In the genomic region with DNA sequence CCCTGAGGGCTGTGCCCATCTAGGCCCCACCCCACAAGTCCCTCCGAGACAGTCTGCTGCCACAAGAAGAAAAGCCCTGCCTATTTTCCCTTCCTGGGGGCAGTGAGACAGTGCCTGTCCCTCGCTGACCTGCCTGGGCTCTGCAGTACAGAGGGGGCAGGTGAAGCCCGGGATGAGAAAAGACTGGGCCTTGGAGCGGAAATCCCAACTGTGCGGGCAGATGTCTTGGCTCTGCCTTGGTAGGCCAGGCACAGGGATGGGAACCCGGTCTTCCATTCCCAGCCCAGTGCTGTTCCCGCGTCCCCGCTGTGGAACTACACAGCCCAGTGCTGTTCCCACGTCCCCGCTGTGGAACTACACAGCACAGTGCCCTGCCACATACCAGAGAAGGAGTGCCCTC, we compare ENCODE assay signal across 20 cellular contexts. TPM values are rescaled to one million over a fixed set of nuclear protein-coding genes. Genes with fewer than 3 reads are reported as not detected.
DNase-seq lines count a peak whose midpoint lies in the region; ATAC-seq and TF ChIP-seq lines count a peak whose summit lies in the region.
"Had no signal": no experiment of that assay in that cellular context is flagged by ENCODE, and none has a peak within 500 bp of the region (broad histone marks: within the 10 kb centered on the region; RNA-seq: fewer than 3 reads in every experiment).

No MANE protein-coding gene starts in this region.

- H2BK20ac ChIP-seq in IMR-90 (ENCODE audit: low read depth, low read length): no peak overlapping the region

- dilution Hi-C loops in IMR-90 (cut with HindIII; ENCODE audit: low sequenced_read_pairs, unreplicated experiment): no loop called here

- H3F3A ChIP-seq in neural progenitor cell (ENCODE audit: low read depth): no peaks in the 10 kb centered on the region

- no peaks in the 10 kb centered on the region for H3K9me1 ChIP-seq in IMR-90 (ENCODE audit: insufficient read depth, low read length)

- H3K14ac ChIP-seq in IMR-90 (replicated peaks; ENCODE audit: low read depth, low read length) (no peak overlapping the region), neuronal stem cell (ENCODE audit: low read length) (no peak overlapping the region)

- no peak for TF ChIP-seq RAD21 in IMR-90 (IDR thresholded peaks at IDR 0.05; ENCODE audit: low read length)

- BruUV-seq in IMR-90 (replicated peaks; lab: Mats Ljungman, UMichigan): no TSS peak

- H3K4me3 ChIP-seq in BLaER1 (no peak overlapping the region), IMR-90 (ENCODE audit: insufficient read depth, low read depth, low read length) (no peak overlapping the region), neuronal stem cell (ENCODE audit: low read length in 2 of 2) (no peak overlapping the region), ascending aorta (no peak overlapping the region), neural progenitor cell (no peak overlapping the region)
- H3K4me3 ChIP-seq: A549; BLaER1 treated with 17β-estradiol and CSF1 and Interleukin-3, amounts not matched to agents 10 nM and 100 nM; GM12878 had no signal

- in situ Hi-C loops in IMR-90 (cut with MboI; ENCODE audit: low sequenced_read_pairs): no loop called here

- H3K4me2 ChIP-seq in BLaER1 (no peak overlapping the region), IMR-90 (ENCODE audit: low read depth, low read length) (no peak overlapping the region), neuronal stem cell (ENCODE audit: insufficient read depth, low read length, poor library complexity, severe bottlenecking) (no peak overlapping the region), neural progenitor cell (no peak overlapping the region)
- H3K4me2 ChIP-seq: A549 had no signal

- no peak overlapping the region for H2AK9ac ChIP-seq in IMR-90 (replicated peaks; ENCODE audit: low read depth, low read length, poor library complexity)

- no peaks in the 10 kb centered on the region for H3K4me1 Mint-ChIP-seq in neural progenitor cell

- CTCF ChIA-PET in IMR-90 (lab: Yijun Ruan, JAX): no interaction called here

- no peak overlapping the region for H2BK15ac ChIP-seq in IMR-90 (ENCODE audit: low read depth, low read length)
- no peak overlapping the region for H2BK15ac ChIP-seq in neuronal stem cell (ENCODE audit: low read length)

- no peak overlapping the region for H2BK5ac ChIP-seq in IMR-90 (ENCODE audit: low read depth, low read length, poor library complexity, severe bottlenecking)
- H2BK5ac ChIP-seq in neuronal stem cell (ENCODE audit: low read length): peak overlapping the region; percentile 39

- H3K18ac ChIP-seq in IMR-90 (ENCODE audit: low read depth, low read length) (no peak overlapping the region), neuronal stem cell (ENCODE audit: low read length) (no peak overlapping the region)

- H3K23ac ChIP-seq in IMR-90 (ENCODE audit: low read depth, low read length) (no peak overlapping the region), neuronal stem cell (ENCODE audit: low read depth, low read length, poor library complexity) (no peak overlapping the region)

- H3K4ac ChIP-seq in IMR-90 (ENCODE audit: low read depth, low read length): no peak overlapping the region
- H3K4ac ChIP-seq in neuronal stem cell (ENCODE audit: low read length): no peak overlapping the region

- H2AK5ac ChIP-seq in IMR-90 (ENCODE audit: low read depth, low read length) (no peak overlapping the region), neuronal stem cell (ENCODE audit: low read depth, low read length) (no peak overlapping the region)

- no peaks in the 10 kb centered on the region for H3K79me2 ChIP-seq in neural progenitor cell (ENCODE audit: low read depth)

- H3K79me1 ChIP-seq in IMR-90 (ENCODE audit: low read depth in 1 of 2, low read length in 2 of 2): peaks cover 4 to 11% of the 10 kb centered on the region in 2 experiments; a peak in 2 of 4 replicates
- H3K79me1 ChIP-seq in neuronal stem cell (ENCODE audit: low read depth, low read length): peaks cover 5% of the 10 kb centered on the region

- POLR2A ChIA-PET in IMR-90 (lab: Charles Lee; ENCODE audit: unreplicated experiment): no interaction called here

- H4K20me1 ChIP-seq in BLaER1 (no peaks in the 10 kb centered on the region), IMR-90 (ENCODE audit: insufficient read depth, low read length) (peaks cover 8% of the 10 kb centered on the region), neural progenitor cell (ENCODE audit: low read depth) (no peaks in the 10 kb centered on the region)

- peak overlapping the region; percentile 32 for H2AFZ ChIP-seq in IMR-90 (replicated peaks; ENCODE audit: low read length, poor library complexity)
- no peak overlapping the region for H2AFZ ChIP-seq in neuronal stem cell (ENCODE audit: low read length)
- H2AFZ ChIP-seq in neural progenitor cell (replicated peaks): no peak overlapping the region

- no peak for TF ChIP-seq CTCF in IMR-90 (conservative IDR thresholded peaks at IDR 0.05; ENCODE audit: low read depth, low read length)
- TF ChIP-seq CTCF in ascending aorta (IDR thresholded peaks at IDR 0.05): no peak
- TF ChIP-seq CTCF in neural progenitor cell (IDR thresholded peaks at IDR 0.05): no peak

- ATAC-seq in IMR-90 (ENCODE audit: low read depth): no peak
- ATAC-seq: A549; CD8-positive, alpha-beta T cell; GM12878 had no signal

- no peak for TF ChIP-seq POLR2A in IMR-90 (IDR thresholded peaks at IDR 0.05; ENCODE audit: low read depth, low read length)

- DNase-seq in IMR-90: no peak
- peak; percentile 93 for DNase-seq in cerebellar cortex (ENCODE audit: low spot score)
- DNase-seq in neuronal stem cell (ENCODE audit: low spot score): no peak
- no peak for DNase-seq in ascending aorta (ENCODE audit: low spot score in 2 of 2)
- DNase-seq in neural progenitor cell (ENCODE audit: low spot score): no peak
- DNase-seq in NCI-H2171 (lab: John Stamatoyannopoulos, UW): no peak
- DNase-seq: BE2C; Caco-2; Calu3; CD4-positive, alpha-beta T cell; CD8-positive, alpha-beta T cell; DMS79 treated with DMSO at 0.1 percent for 48 hours; GDM1 had no signal

- H3K9me3 ChIP-seq in BLaER1 (no peaks in the 10 kb centered on the region), IMR-90 (ENCODE audit: control insufficient read depth, insufficient read depth, low read length) (no peaks in the 10 kb centered on the region), neuronal stem cell (replicated peaks in 1 of 2; ENCODE audit: control insufficient read depth in 2 of 2, insufficient read depth in 1 of 2, low read depth in 1 of 2, low read length in 2 of 2) (peaks cover 0 to 1% of the 10 kb centered on the region in 2 donors), ascending aorta (no peaks in the 10 kb centered on the region), neural progenitor cell (ENCODE audit: low read depth) (no peaks in the 10 kb centered on the region)
- H3K9me3 ChIP-seq: A549; BE2C; BLaER1 treated with 17β-estradiol and CSF1 and Interleukin-3, amounts not matched to agents 10 nM and 100 nM; Caco-2 had no signal

- H2BK120ac ChIP-seq in IMR-90 (ENCODE audit: low read depth, low read length) (no peak overlapping the region), neuronal stem cell (ENCODE audit: low read depth, low read length) (no peak overlapping the region)

- H3K9me3 Mint-ChIP-seq in neural progenitor cell: no peaks in the 10 kb centered on the region
- H3K9me3 Mint-ChIP-seq: CD4-positive, alpha-beta T cell; CD8-positive, alpha-beta T cell had no signal

- H3K36me3 ChIP-seq in BLaER1: peaks cover 71% of the 10 kb centered on the region
- H3K36me3 ChIP-seq in IMR-90 (ENCODE audit: control insufficient read depth, insufficient read depth, low read length): peaks cover 96% of the 10 kb centered on the region
- peaks cover 77 to 95% of the 10 kb centered on the region in 2 donors for H3K36me3 ChIP-seq in neuronal stem cell (replicated peaks in 1 of 2; ENCODE audit: control insufficient read depth in 2 of 2, insufficient read depth in 2 of 2, low read length in 2 of 2)
- peaks cover 99 to 100% of the 10 kb centered on the region in 2 donors for H3K36me3 ChIP-seq in ascending aorta
- no peaks in the 10 kb centered on the region for H3K36me3 ChIP-seq in neural progenitor cell
- H3K36me3 ChIP-seq: BE2C had no signal

- H3K4me3 Mint-ChIP-seq in neural progenitor cell: no peak overlapping the region
- H3K4me3 Mint-ChIP-seq: CD4-positive, alpha-beta T cell; CD8-positive, alpha-beta T cell had no signal

- 100% methylated on average over 5 of the region's 11 CpGs; no CpG with 5 or more reads in 1 of the 2 experiments for WGBS in IMR-90 (ENCODE audit: extremely low coverage in 2 of 2, insufficient read length in 1 of 2), 2 experiments
- no CpG with 5 or more reads among the region's 11 CpGs for WGBS in neuronal stem cell (ENCODE audit: extremely low coverage in 2 of 2, insufficient read length in 2 of 2, insufficient replicate concordance in 1 of 2), 2 donors

- H3K27me3 ChIP-seq in BLaER1: no peaks in the 10 kb centered on the region
- no peaks in the 10 kb centered on the region for H3K27me3 ChIP-seq in IMR-90 (ENCODE audit: control insufficient read depth, insufficient read depth, low read length)
- H3K27me3 ChIP-seq in neuronal stem cell (ENCODE audit: control insufficient read depth in 3 of 3, insufficient read depth in 3 of 3, low read depth in 1 of 3, low read length in 3 of 3): no peaks in the 10 kb centered on the region
- no peaks in the 10 kb centered on the region for H3K27me3 ChIP-seq in ascending aorta
- no peaks in the 10 kb centered on the region for H3K27me3 ChIP-seq in neural progenitor cell
- H3K27me3 ChIP-seq: BE2C; BLaER1 treated with 17β-estradiol and CSF1 and Interleukin-3, amounts not matched to agents 10 nM and 100 nM had no signal

- peaks cover 25% of the 10 kb centered on the region for H3K36me3 Mint-ChIP-seq in neural progenitor cell
- H3K36me3 Mint-ChIP-seq: CD8-positive, alpha-beta T cell had no signal

- H3K4me1 ChIP-seq in BLaER1 (peaks cover 21% of the 10 kb centered on the region), IMR-90 (ENCODE audit: control insufficient read depth, insufficient read depth, low read length) (no peaks in the 10 kb centered on the region), neuronal stem cell (ENCODE audit: control insufficient read depth in 2 of 2, insufficient read depth in 1 of 2, low read depth in 1 of 2, low read length in 2 of 2) (no peaks in the 10 kb centered on the region), ascending aorta (no peaks in the 10 kb centered on the region), neural progenitor cell (no peaks in the 10 kb centered on the region)
- H3K4me1 ChIP-seq: A549, BE2C, Caco-2 had no signal

- H3K9ac ChIP-seq in BLaER1: 0 out of 2 replicates have a peak overlapping the region, but pooled peaks have one; percentile 34
- no peak overlapping the region for H3K9ac ChIP-seq in IMR-90 (ENCODE audit: low read depth, low read length)
- no peak overlapping the region for H3K9ac ChIP-seq in neuronal stem cell (ENCODE audit: low read depth, low read length, poor library complexity)
- H3K9ac ChIP-seq in neural progenitor cell: no peak overlapping the region

- intact Hi-C loops in IMR-90 (cut with micrococcal nuclease) (no loop called here), ascending aorta (cut with DNase I) (no loop called here)

- no peak overlapping the region for H3K27ac Mint-ChIP-seq in neural progenitor cell
- H3K27ac Mint-ChIP-seq: CD4-positive, alpha-beta T cell; CD8-positive, alpha-beta T cell had no signal

- H4K8ac ChIP-seq in IMR-90 (ENCODE audit: low read depth in 2 of 2, low read length in 2 of 2) (no peak overlapping the region), neuronal stem cell (ENCODE audit: low read depth, low read length) (no peak overlapping the region)

- no peak overlapping the region for H3K56ac ChIP-seq in IMR-90 (ENCODE audit: extremely low read depth, insufficient read depth, low read length)

- no peak overlapping the region for H2BK12ac ChIP-seq in neuronal stem cell (ENCODE audit: low read length)

- peaks cover 2% of the 10 kb centered on the region for H3K27me3 Mint-ChIP-seq in neural progenitor cell (ENCODE audit: insufficient read depth, low read depth)
- H3K27me3 Mint-ChIP-seq: CD4-positive, alpha-beta T cell had no signal

- no peak overlapping the region for H4K5ac ChIP-seq in IMR-90 (ENCODE audit: low read depth, low read length)

- H3K27ac ChIP-seq in BLaER1: no peak overlapping the region
- no peak overlapping the region for H3K27ac ChIP-seq in IMR-90 (ENCODE audit: insufficient read depth, low read length)
- no peak overlapping the region for H3K27ac ChIP-seq in neuronal stem cell (replicated peaks; ENCODE audit: low read length)
- no peak overlapping the region for H3K27ac ChIP-seq in ascending aorta
- no peak overlapping the region for H3K27ac ChIP-seq in neural progenitor cell
- H3K27ac ChIP-seq: 22Rv1; A549; BLaER1 treated with 17β-estradiol and CSF1 and Interleukin-3, amounts not matched to agents 10 nM and 100 nM; C4-2B had no signal

- H4K91ac ChIP-seq in IMR-90 (ENCODE audit: insufficient read depth, low read depth, low read length) (no peak overlapping the region), neuronal stem cell (ENCODE audit: low read depth, low read length, poor library complexity) (no peak overlapping the region)

RNA-seq across cellular contexts. Expression of a gene that starts 12.8 kb away (rescaled TPM):
- 0.36 and 0.56 TPM in 2 replicates for total RNA-seq in IMR-90 (2012; rRNA removed)
- polyA plus RNA-seq in IMR-90 (2012; rRNA removed): 3.3 and 3.8 TPM in 2 replicates
- polyA plus RNA-seq in IMR-90 (2012; cell fraction: cytosol; rRNA removed): 4.8 and 7.5 TPM in 2 replicates
- polyA plus RNA-seq in IMR-90 (2012; cell fraction: nucleus; rRNA removed; ENCODE audit: low replicate concordance): 3.3 and 5.8 TPM in 2 replicates
- polyA plus RNA-seq in neuronal stem cell (2013, experiment 1 of 2): 0.26 TPM
- 0.29 TPM for polyA plus RNA-seq in neuronal stem cell (2013, experiment 2 of 2)
- total RNA-seq in ascending aorta: not detected
- total RNA-seq in neural progenitor cell (ENCODE audit: low replicate concordance): 0.28 TPM in 1 of 2 replicates, not detected in the other
- total RNA-seq: CD4-positive, alpha-beta T cell had no signal

RNA-seq across cellular contexts. Expression of a gene that starts 25.7 kb away (rescaled TPM):
- total RNA-seq in IMR-90 (2012; rRNA removed) (225 and 266 TPM in 2 replicates), ascending aorta (136 TPM), neural progenitor cell (ENCODE audit: low replicate concordance) (90.2 and 166 TPM in 2 replicates)
- 302 and 364 TPM in 2 replicates for polyA plus RNA-seq in IMR-90 (2012; rRNA removed)
- polyA plus RNA-seq in IMR-90 (2012; cell fraction: cytosol; rRNA removed): 201 and 323 TPM in 2 replicates
- polyA plus RNA-seq in IMR-90 (2012; cell fraction: nucleus; rRNA removed; ENCODE audit: low replicate concordance): 303 and 511 TPM in 2 replicates
- polyA plus RNA-seq in neuronal stem cell (2013, experiment 1 of 2): 117 TPM
- 112 TPM for polyA plus RNA-seq in neuronal stem cell (2013, experiment 2 of 2)

RNA-seq across cellular contexts. Expression of a gene that starts 47.2 kb away (rescaled TPM):
- total RNA-seq in IMR-90 (2012; rRNA removed) (under 0.01 and 0.18 TPM in 2 replicates), ascending aorta (not detected), neural progenitor cell (ENCODE audit: low replicate concordance) (1.1 and 5.1 TPM in 2 replicates)
- polyA plus RNA-seq in IMR-90 (2012; rRNA removed): 0.67 and 0.80 TPM in 2 replicates
- 0.13 and 0.66 TPM in 2 replicates for polyA plus RNA-seq in IMR-90 (2012; cell fraction: cytosol; rRNA removed)
- polyA plus RNA-seq in IMR-90 (2012; cell fraction: nucleus; rRNA removed; ENCODE audit: low replicate concordance): 2.9 and 4.4 TPM in 2 replicates
- 0.79 TPM for polyA plus RNA-seq in neuronal stem cell (2013, experiment 1 of 2)
- 0.93 TPM for polyA plus RNA-seq in neuronal stem cell (2013, experiment 2 of 2)

RNA-seq across cellular contexts. Expression of a gene that starts 56.4 kb away (rescaled TPM):
- total RNA-seq in IMR-90 (2012; rRNA removed) (not detected in 2 replicates), ascending aorta (not detected), neural progenitor cell (ENCODE audit: low replicate concordance) (not detected in 2 replicates)
- polyA plus RNA-seq in IMR-90 (2012; rRNA removed): not detected in 2 replicates
- polyA plus RNA-seq in IMR-90 (2012; cell fraction: cytosol; rRNA removed): not detected in 2 replicates
- not detected in 2 replicates for polyA plus RNA-seq in IMR-90 (2012; cell fraction: nucleus; rRNA removed; ENCODE audit: low replicate concordance)
- not detected for polyA plus RNA-seq in neuronal stem cell (2013, experiment 1 of 2)
- polyA plus RNA-seq in neuronal stem cell (2013, experiment 2 of 2): not detected
- total RNA-seq: A172; Caco-2; Calu3; CD4-positive, alpha-beta T cell; CD8-positive, alpha-beta T cell; GM12878 had no signal
- polyA plus RNA-seq: A549, GM12878 had no signal
